In the genomic region with DNA sequence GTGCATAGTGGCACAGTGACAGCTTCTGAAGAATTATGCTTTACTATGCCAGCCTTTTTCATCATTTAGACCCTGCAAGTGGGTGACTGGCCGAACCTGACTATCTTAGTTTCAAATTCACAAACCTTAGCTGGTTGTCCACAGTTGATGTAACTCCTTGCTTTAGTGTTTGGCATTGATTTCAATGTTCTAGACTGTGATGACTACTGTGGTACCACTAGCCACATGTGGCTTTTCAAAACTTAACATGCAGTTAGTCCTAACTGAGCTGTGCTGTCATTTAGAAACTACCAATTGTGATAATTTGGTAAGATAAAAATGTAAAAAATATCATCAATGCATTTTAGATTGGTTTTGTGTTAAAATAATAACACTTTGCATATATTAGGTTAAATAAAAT, we compare ENCODE assay signal across 27 cellular contexts.
"Had no signal": no experiment of that assay in that cellular context is flagged by ENCODE, and none has a peak within 500 bp of the region (broad histone marks: within the 10 kb centered on the region; RNA-seq: fewer than 3 reads in every experiment).

No MANE protein-coding gene starts in this region.

- H3K27ac ChIP-seq: lower lobe of right lung, neural progenitor cell, neutrophil, right atrium auricular region, right lobe of liver, tibial nerve, uterus had no signal

- H3K4me1 ChIP-seq: lower lobe of right lung, neural progenitor cell, right atrium auricular region, right lobe of liver, tibial nerve, uterus had no signal

- H3K27ac Mint-ChIP-seq: nephron; neural progenitor cell; progenitor cell of endocrine pancreas; stimulated activated naive B cell treated with anti-CD40 and anti-IgM and Interleukin-4, amounts not matched to agents 10 μg/mL and 1 μg/mL and 100 μg/mL, for 72 hours; stimulated activated naive CD8-positive, alpha-beta T cell treated with anti-CD3 and anti-CD28 coated beads, Interleukin-15, Interleukin-2, amounts not matched to agents 100 ng/mL and 50 ng/mL, for 24 hours; type B pancreatic cell had no signal

- H3K36me3 ChIP-seq: lower lobe of right lung, neural progenitor cell, neutrophil, right atrium auricular region, right lobe of liver, tibial nerve, uterus had no signal

- H3K27me3 ChIP-seq: neural progenitor cell, right atrium auricular region, right lobe of liver, uterus had no signal

- H3K9me3 ChIP-seq: lower lobe of right lung, neutrophil, right atrium auricular region, right lobe of liver, tibial nerve, uterus had no signal

- DNase-seq: hippocampal formation; kidney glomerular epithelial cell; left cardiac atrium; left ventricle myocardium superior; lower lobe of right lung; mammary epithelial cell; mesenchymal stem cell; naive thymus-derived CD8-positive, alpha-beta T cell; occipital lobe; right lobe of liver; stimulated activated CD4-positive, alpha-beta T cell treated with anti-CD3 and anti-CD28 coated beads, Interleukin-1b, Interleukin-23, amount 100 ng/mL, for 48 hours; stimulated activated CD4-positive, alpha-beta T cell treated with anti-CD3 and anti-CD28 coated beads, Interleukin-2, amount 100 ng/mL, for 48 hours; stimulated activated CD4-positive, alpha-beta T cell treated with anti-CD3 and anti-CD28 coated beads, Interleukin-4, amount 100 ng/mL, for 4 hours; stimulated activated CD8-positive, alpha-beta memory T cell treated with anti-CD3 and anti-CD28 coated beads, Interleukin-4, amount 100 ng/mL, for 48 hours; stimulated activated naive B cell treated with anti-CD40 and anti-IgM and Interleukin-4, amounts not matched to agents 10 μg/mL and 1 μg/mL and 100 μg/mL, for 72 hours; substantia nigra; uterus had no signal

- H3K9ac ChIP-seq: neural progenitor cell had no signal

- H2AFZ ChIP-seq: neural progenitor cell had no signal

- H3K4me1 Mint-ChIP-seq: nephron, neural progenitor cell had no signal

- H3K4me3 ChIP-seq: lower lobe of right lung, neural progenitor cell, right atrium auricular region, right lobe of liver, smooth muscle cell, tibial nerve, uterus had no signal

- H3K4me2 ChIP-seq: neural progenitor cell, smooth muscle cell had no signal

- H3K36me3 Mint-ChIP-seq: naive thymus-derived CD8-positive, alpha-beta T cell; neural progenitor cell; stimulated activated naive B cell treated with anti-CD40 and anti-IgM and Interleukin-4, amounts not matched to agents 10 μg/mL and 1 μg/mL and 100 μg/mL, for 72 hours; type B pancreatic cell had no signal

- H3K4me3 Mint-ChIP-seq: naive thymus-derived CD8-positive, alpha-beta T cell; nephron; neural progenitor cell; stimulated activated naive B cell treated with anti-CD40 and anti-IgM and Interleukin-4, amounts not matched to agents 10 μg/mL and 1 μg/mL and 100 μg/mL, for 72 hours; stimulated activated naive CD8-positive, alpha-beta T cell treated with anti-CD3 and anti-CD28 coated beads, Interleukin-15, Interleukin-2, amounts not matched to agents 100 ng/mL and 50 ng/mL, for 24 hours; type B pancreatic cell had no signal

- ATAC-seq: left cardiac atrium; left lobe of liver; left ventricle myocardium superior; lower lobe of right lung; naive thymus-derived CD8-positive, alpha-beta T cell; right lobe of liver; stimulated activated naive B cell treated with anti-CD40 and anti-IgM and Interleukin-4, amounts not matched to agents 10 μg/mL and 1 μg/mL and 100 μg/mL, for 72 hours had no signal

- H3K9me3 Mint-ChIP-seq: naive thymus-derived CD8-positive, alpha-beta T cell; nephron; neural progenitor cell; stimulated activated naive B cell treated with anti-CD40 and anti-IgM and Interleukin-4, amounts not matched to agents 10 μg/mL and 1 μg/mL and 100 μg/mL, for 72 hours; stimulated activated naive CD8-positive, alpha-beta T cell treated with anti-CD3 and anti-CD28 coated beads, Interleukin-15, Interleukin-2, amounts not matched to agents 100 ng/mL and 50 ng/mL, for 24 hours; type B pancreatic cell had no signal
